In genomic region chr17:37791434-37791833, GRCh38 we compare ENCODE assay signal across 8 cellular contexts. TPM values are rescaled to one million over a fixed set of nuclear protein-coding genes. Genes with fewer than 3 reads are reported as not detected.
DNase-seq lines count a peak whose midpoint lies in the region; ATAC-seq and TF ChIP-seq lines count a peak whose summit lies in the region.

No MANE protein-coding gene starts in this region.

- H3K4me1 Mint-ChIP-seq in CD14-positive monocyte = no peaks in the 10 kb centered on the region

- TF ChIP-seq CTCF in CD14-positive monocyte (IDR thresholded peaks at IDR 0.05) (peak; percentile 75), Peyer's patch (IDR thresholded peaks at IDR 0.05) (peak; percentile 28 to 80 (median 72)), neural cell (IDR thresholded peaks at IDR 0.05; ENCODE audit: poor library complexity, severe bottlenecking) (peak; percentile 33)

- no peaks in the 10 kb centered on the region for H3K9me3 Mint-ChIP-seq in CD14-positive monocyte

- H3K79me2 ChIP-seq in neural cell (replicated peaks; ENCODE audit: insufficient read depth, low read length) = no peaks in the 10 kb centered on the region

- ATAC-seq in GM21619 (IDR thresholded peaks at IDR 0.05; ENCODE audit: unreplicated experiment) (no peak), GM19351 (IDR thresholded peaks at IDR 0.05; ENCODE audit: unreplicated experiment) (no peak)

- H2AFZ ChIP-seq in neural cell (ENCODE audit: low read depth, low read length) = no peak overlapping the region

- no peak for TF ChIP-seq RAD21 in neural cell (conservative IDR thresholded peaks at IDR 0.05)

- peaks cover 0 to 33% (median 2%) of the 10 kb centered on the region in 4 donors for H3K4me1 ChIP-seq in Peyer's patch

- no peaks in the 10 kb centered on the region for H3K36me3 Mint-ChIP-seq in CD14-positive monocyte

- no peaks in the 10 kb centered on the region for H4K20me1 ChIP-seq in neural cell (ENCODE audit: insufficient read depth)

- no peaks in the 10 kb centered on the region for H3K9me2 ChIP-seq in neural cell (ENCODE audit: insufficient read depth, low read length)

- TF ChIP-seq POLR2A in Peyer's patch (IDR thresholded peaks at IDR 0.05) = no peak

- H3K9ac ChIP-seq in neural cell (ENCODE audit: low read length) = no peak overlapping the region

- H3K4me3 ChIP-seq in Peyer's patch (no peak overlapping the region), neural cell (ENCODE audit: low read length) (no peak overlapping the region)

- H3K27ac ChIP-seq in Peyer's patch = no peak overlapping the region
- H3K27ac ChIP-seq in neural cell (ENCODE audit: low read length) = no peak overlapping the region

- H3K27ac Mint-ChIP-seq in CD14-positive monocyte = no peak overlapping the region

- H3K27me3 Mint-ChIP-seq in CD14-positive monocyte (ENCODE audit: low read depth in 3 of 3) = peaks cover 4 to 13% (median 11%) of the 10 kb centered on the region in 3 donors

- H3K4me3 Mint-ChIP-seq in CD14-positive monocyte = no peak overlapping the region

- intact Hi-C loops in CD14-positive monocyte (cut with micrococcal nuclease) = loop anchor here in 1 of 2 donors (5.0 kb wide), 1 partner anchor 89 kb away; no protein-coding TSS in a partner anchor

- H3K9me3 ChIP-seq in Peyer's patch (no peaks in the 10 kb centered on the region), neural cell (ENCODE audit: low read length) (no peaks in the 10 kb centered on the region)

- no peaks in the 10 kb centered on the region for H3F3A ChIP-seq in neural cell (ENCODE audit: insufficient read depth, low read length, poor library complexity, severe bottlenecking)

- no peaks in the 10 kb centered on the region for H3K27me3 ChIP-seq in Peyer's patch
- H3K27me3 ChIP-seq in neural cell (ENCODE audit: insufficient read depth, low read depth, low read length) = no peaks in the 10 kb centered on the region

- DNase-seq in CD14-positive monocyte (ENCODE audit: low spot score) (no peak), GM19240 (ENCODE audit: insufficient read length, low spot score) (peak; percentile 48), Peyer's patch (peak in 2 of 3 donors; percentile 26 to 74), cerebellar cortex (ENCODE audit: low spot score) (peak; percentile 16), NCI-H2171 treated with DMSO at 0.1 percent for 48 hours (lab: John Stamatoyannopoulos, UW) (no peak)

- H3K36me3 ChIP-seq in Peyer's patch (no peaks in the 10 kb centered on the region), neural cell (ENCODE audit: insufficient read depth, low read length) (no peaks in the 10 kb centered on the region)

- H3K4me2 ChIP-seq in neural cell (ENCODE audit: low read length) = no peak overlapping the region

- TF ChIP-seq EP300 in neural cell (conservative IDR thresholded peaks at IDR 0.05; ENCODE audit: poor library complexity, severe bottlenecking) = no peak

TF ChIP-seq in neural cell, 6 proteins besides CTCF, POLR2A, EP300 and RAD21:
- TF ChIP-seq SMC3 (conservative IDR thresholded peaks at IDR 0.05; ENCODE audit: poor library complexity) (no peak), TAF1 (IDR thresholded peaks at IDR 0.05; ENCODE audit: low read depth) (no peak), MXI1 (conservative IDR thresholded peaks at IDR 0.05; ENCODE audit: poor library complexity, severe bottlenecking) (no peak), POLR2AphosphoS5 (IDR thresholded peaks at IDR 0.05) (no peak), EZH2 (IDR thresholded peaks at IDR 0.05; ENCODE audit: borderline replicate concordance, insufficient read depth, low read length, poor library complexity, severe bottlenecking) (no peak)

RNA-seq across cellular contexts. Expression of gene HNF1B, which starts 46.6 kb away (rescaled TPM):
- polyA plus RNA-seq in CD14-positive monocyte (not detected), neural cell (not detected in 2 replicates)
- total RNA-seq in Peyer's patch = 10 to 100 TPM; 16.5 to 39.9 (median 32.2) TPM
- not detected in 2 replicates for polyA minus RNA-seq in neural cell

Comparison
In these comparisons a context has a peak if more than half of its experiments do, and no peak if none do; other contexts are left out.
1. DNase-seq: peak in GM19240 (single experiment), Peyer's patch (2 of 3) and cerebellar cortex (single experiment); none in CD14-positive monocyte (single experiment) and NCI-H2171 treated with DMSO at 0.1 percent for 48 hours (single experiment).
2. Peak in every context shown above with its lines, with median percentiles within 50 percentile points of each other: CTCF ChIP-seq.